In genomic region chr12:26114720-26115406, GRCh38 we compare ENCODE assay signal across 8 cellular contexts. TPM values are rescaled to one million over a fixed set of nuclear protein-coding genes. Genes with fewer than 3 reads are reported as not detected.
DNase-seq lines count a peak whose midpoint lies in the region; ATAC-seq and TF ChIP-seq lines count a peak whose summit lies in the region.

No MANE protein-coding gene starts in this region.

- intact Hi-C loops in prostate gland (cut with DNase I), result loop anchor here (5.0 to 10.0 kb wide), 2 partner anchors 77 to 720 kb away; partner anchors contain the start of gene ITPR2

- no peak for TF ChIP-seq POLR2A in prostate gland (IDR thresholded peaks at IDR 0.05)

- 43% methylated on average over 13 of the region's 13 CpGs for WGBS in prostate gland

- peak overlapping the region; percentile 79 for H2AFZ ChIP-seq in SU-DHL-6 (ENCODE audit: low read depth, low read length, severe bottlenecking)
- H2AFZ ChIP-seq in fibroblast of lung (ENCODE audit: low read length), result peak overlapping the region; percentile 67

- no peaks in the 10 kb centered on the region for H4K20me1 ChIP-seq in SU-DHL-6 (ENCODE audit: low read depth, low read length)
- no peaks in the 10 kb centered on the region for H4K20me1 ChIP-seq in fibroblast of lung (ENCODE audit: control insufficient read depth, extremely low read depth, insufficient read depth, low read length)

- H3K27ac ChIP-seq in SU-DHL-6 (ENCODE audit: low read depth, low read length) (no peak overlapping the region), fibroblast of lung (ENCODE audit: insufficient read depth, low read length) (peak overlapping the region; percentile 80), prostate gland (peak overlapping the region; percentile 88 to 92)

- no peaks in the 10 kb centered on the region for H3K9me3 ChIP-seq in SU-DHL-6 (ENCODE audit: insufficient read depth, low read length)
- no peaks in the 10 kb centered on the region for H3K9me3 ChIP-seq in fibroblast of lung (ENCODE audit: control insufficient read depth, insufficient read depth, low read depth, low read length)
- no peaks in the 10 kb centered on the region for H3K9me3 ChIP-seq in prostate gland

- DNase-seq in G401 (ENCODE audit: low spot score) (peak; percentile 55), fibroblast of lung (ENCODE audit: low read depth in 2 of 2) (no peak), prostate gland (ENCODE audit: low spot score) (no peak), foreskin melanocyte (no peak)
- DNase-seq in stimulated activated CD4-positive, alpha-beta T cell treated with anti-CD3 and anti-CD28 coated beads, Interleukin-15, amount 100 ng/mL, for 24 hours, result no peak

- in situ Hi-C loops in G401 (cut with HindIII; ENCODE audit: low sequenced_read_pairs), result no loop called here

- no peaks in the 10 kb centered on the region for H3K79me2 ChIP-seq in SU-DHL-6 (ENCODE audit: insufficient read depth, low read length)
- no peaks in the 10 kb centered on the region for H3K79me2 ChIP-seq in fibroblast of lung (ENCODE audit: control insufficient read depth, insufficient read depth, low read length)

- H3K4me1 ChIP-seq in fibroblast of lung (ENCODE audit: control insufficient read depth, extremely low read depth, insufficient read depth, low read length) (peaks cover 2% of the 10 kb centered on the region), prostate gland (replicated peaks) (no peaks in the 10 kb centered on the region)

- peak overlapping the region; percentile 41 for H3K4me3 ChIP-seq in SU-DHL-6 (ENCODE audit: insufficient read depth, low read length, poor library complexity, severe bottlenecking)
- H3K4me3 ChIP-seq in fibroblast of lung (replicated peaks in 1 of 4; ENCODE audit: control extremely low read depth in 1 of 4, insufficient read depth in 1 of 4, low read depth in 3 of 4, low read length in 4 of 4), result peak overlapping the region; percentile 22 to 61 (median 42)
- peak overlapping the region; percentile 46 to 48 for H3K4me3 ChIP-seq in prostate gland

- H3K27me3 ChIP-seq in SU-DHL-6 (ENCODE audit: low read length), result no peaks in the 10 kb centered on the region
- H3K27me3 ChIP-seq in fibroblast of lung (ENCODE audit: control insufficient read depth, insufficient read depth, low read length), result no peaks in the 10 kb centered on the region
- H3K27me3 ChIP-seq in prostate gland (replicated peaks; ENCODE audit: insufficient read depth), result no peaks in the 10 kb centered on the region

- ATAC-seq in esophagus mucosa (no peak), HG02763 (IDR thresholded peaks at IDR 0.05; ENCODE audit: unreplicated experiment) (no peak)

- no peaks in the 10 kb centered on the region for H3F3A ChIP-seq in SU-DHL-6 (ENCODE audit: insufficient read depth)

- TF ChIP-seq CTCF in SU-DHL-6 (IDR thresholded peaks at IDR 0.05; ENCODE audit: insufficient read depth, low read length, poor library complexity, severe bottlenecking) (no peak), fibroblast of lung (conservative IDR thresholded peaks at IDR 0.05 in 1 of 2, IDR thresholded peaks at IDR 0.05 in 1 of 2; ENCODE audit: low read depth in 1 of 2, low read length in 2 of 2) (no peak), prostate gland (IDR thresholded peaks at IDR 0.05) (no peak)

- H3K4me2 ChIP-seq in SU-DHL-6 (ENCODE audit: low read depth, low read length, poor library complexity, severe bottlenecking) (peak overlapping the region; percentile 61), fibroblast of lung (ENCODE audit: extremely low read depth, insufficient read depth, low read length) (peak overlapping the region; percentile 75)

- H3K36me3 ChIP-seq in SU-DHL-6 (ENCODE audit: low read length) (no peaks in the 10 kb centered on the region), fibroblast of lung (ENCODE audit: control insufficient read depth, insufficient read depth, low read length) (no peaks in the 10 kb centered on the region), prostate gland (no peaks in the 10 kb centered on the region)

- H3K9me2 ChIP-seq in SU-DHL-6 (replicated peaks; ENCODE audit: insufficient read depth, low read length), result no peaks in the 10 kb centered on the region

- H3K9ac ChIP-seq in SU-DHL-6 (ENCODE audit: low read length), result no peak overlapping the region
- H3K9ac ChIP-seq in fibroblast of lung (ENCODE audit: insufficient read depth, low read length), result peak overlapping the region; percentile 76

RNA-seq across cellular contexts. Expression of gene BHLHE41, which starts 10.0 kb away (rescaled TPM):
- 1.4 and 2.8 TPM in 2 replicates for total RNA-seq in G401 (2014; rRNA removed; shearing (Covaris generic))
- total RNA-seq in fibroblast of lung (0.51 and 2.3 TPM in 2 replicates), prostate gland (10 to 100 TPM; 11.3 to 31.5 TPM), esophagus mucosa (5.8 TPM)
- 2.4 and 7.4 TPM in 2 replicates for polyA plus RNA-seq in fibroblast of lung
- 2.9 and 5.8 TPM in 2 replicates for polyA plus RNA-seq in fibroblast of lung (2012)
- polyA minus RNA-seq in fibroblast of lung (ENCODE audit: low replicate concordance), result 1.1 and 15.1 TPM in 2 replicates
